Comparison of ENCODE assay signal across 25 cellular contexts in the genomic region with DNA sequence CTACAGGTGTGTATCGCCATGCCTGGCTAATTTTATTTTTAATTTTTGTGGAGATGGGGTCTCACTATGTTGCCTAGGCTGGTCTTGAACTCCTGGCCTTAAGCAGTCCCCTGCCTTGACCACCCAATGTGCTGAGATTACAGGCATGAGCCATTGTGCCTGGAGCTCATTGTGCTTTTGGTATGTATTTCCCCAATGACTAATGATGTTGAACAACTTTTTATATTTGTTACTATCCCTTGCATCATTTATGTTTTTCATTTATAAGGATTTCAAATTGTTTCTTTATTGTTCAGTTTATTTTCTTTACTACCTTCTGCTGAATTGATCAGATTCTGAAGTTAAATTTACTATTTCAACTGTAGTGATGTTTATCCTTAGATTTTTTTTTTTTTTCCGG.
"Had no signal": no experiment of that assay in that cellular context is flagged by ENCODE, and none has a peak within 500 bp of the region (broad histone marks: within the 10 kb centered on the region; RNA-seq: fewer than 3 reads in every experiment).

No MANE protein-coding gene starts in this region.

- H3K9me3 Mint-ChIP-seq: activated CD4-positive, alpha-beta memory T cell treated with anti-CD3 and anti-CD28 coated beads for 36 hours; central memory CD8-positive, alpha-beta T cell; effector memory CD8-positive, alpha-beta T cell; mesothelial cell of epicardium; neural progenitor cell; T-helper 1 cell treated with Interleukin-12 subunit alpha and Interleukin-12 subunit beta and Interleukin-4 antibody, amounts not matched to agents 30 μg/mL and 1 μg/mL, for 36 hours had no signal

- DNase-seq: activated CD4-positive, alpha-beta memory T cell treated with anti-CD3 and anti-CD28 coated beads for 36 hours; activated CD4-positive, alpha-beta T cell treated with anti-CD3 and anti-CD28 coated beads for 48 hours; activated effector memory CD4-positive, alpha-beta T cell treated with anti-CD3 and anti-CD28 coated beads, Interleukin-2, amount 50 U/mL, for 16 hours; activated naive CD4-positive, alpha-beta T cell treated with anti-CD3 and anti-CD28 coated beads, Interleukin-2, amount 50 U/mL, for 16 hours; adrenal gland; dorsolateral prefrontal cortex; effector memory CD8-positive, alpha-beta T cell; gastrocnemius medialis; hippocampal formation; left ventricle myocardium inferior; naive thymus-derived CD8-positive, alpha-beta T cell; retina; sigmoid colon; spleen; stimulated activated CD4-positive, alpha-beta T cell treated with anti-CD3 and anti-CD28 coated beads, Interleukin-4, amount 100 ng/mL, for 24 hours; stimulated activated naive CD4-positive, alpha-beta T cell treated with Interleukin-2 at 50 U/mL for 16 hours had no signal

- H3K4me1 Mint-ChIP-seq: central memory CD8-positive, alpha-beta T cell; naive thymus-derived CD8-positive, alpha-beta T cell had no signal

- H2AFZ ChIP-seq: neural progenitor cell had no signal

- H3K9ac ChIP-seq: neural progenitor cell had no signal

- FAIRE-seq: colon, endothelial cell of umbilical vein had no signal

- H3K9me3 ChIP-seq: adrenal gland, ascending aorta, gastrocnemius medialis, left ventricle myocardium inferior, sigmoid colon, spleen, thoracic aorta, upper lobe of left lung had no signal

- H3K4me1 ChIP-seq: adrenal gland, ascending aorta, gastrocnemius medialis, left ventricle myocardium inferior, sigmoid colon, spleen, upper lobe of left lung had no signal

- H3K27ac Mint-ChIP-seq: activated CD4-positive, alpha-beta memory T cell treated with anti-CD3 and anti-CD28 coated beads for 36 hours; effector memory CD8-positive, alpha-beta T cell; naive thymus-derived CD8-positive, alpha-beta T cell; neural progenitor cell; T-helper 1 cell treated with Interleukin-12 subunit alpha and Interleukin-12 subunit beta and Interleukin-4 antibody, amounts not matched to agents 30 μg/mL and 1 μg/mL, for 36 hours had no signal

- H3K36me3 ChIP-seq: adrenal gland, ascending aorta, gastrocnemius medialis, left ventricle myocardium inferior, neural progenitor cell, sigmoid colon, spleen, thoracic aorta, upper lobe of left lung had no signal

- H3K36me3 Mint-ChIP-seq: activated CD4-positive, alpha-beta memory T cell treated with anti-CD3 and anti-CD28 coated beads for 36 hours; mesothelial cell of epicardium; naive thymus-derived CD8-positive, alpha-beta T cell had no signal

- H3K4me3 ChIP-seq: adrenal gland, ascending aorta, dorsolateral prefrontal cortex, gastrocnemius medialis, left ventricle myocardium inferior, neural progenitor cell, sigmoid colon, spleen, thoracic aorta, upper lobe of left lung had no signal

- H3K4me3 Mint-ChIP-seq: activated CD4-positive, alpha-beta memory T cell treated with anti-CD3 and anti-CD28 coated beads for 36 hours; central memory CD8-positive, alpha-beta T cell; effector memory CD8-positive, alpha-beta T cell; mesothelial cell of epicardium; naive thymus-derived CD8-positive, alpha-beta T cell; neural progenitor cell; T-helper 1 cell treated with Interleukin-12 subunit alpha and Interleukin-12 subunit beta and Interleukin-4 antibody, amounts not matched to agents 30 μg/mL and 1 μg/mL, for 36 hours had no signal

- H3K27ac ChIP-seq: adrenal gland, ascending aorta, dorsolateral prefrontal cortex, gastrocnemius medialis, left ventricle myocardium inferior, neural progenitor cell, sigmoid colon, spleen, thoracic aorta, upper lobe of left lung had no signal

- ATAC-seq: effector memory CD8-positive, alpha-beta T cell; gastrocnemius medialis; naive thymus-derived CD8-positive, alpha-beta T cell had no signal

- H3K27me3 ChIP-seq: adrenal gland, ascending aorta, gastrocnemius medialis, neural progenitor cell, sigmoid colon, spleen, upper lobe of left lung had no signal

- H3K4me2 ChIP-seq: neural progenitor cell had no signal
